In genomic region chr10:122198631-122199030, GRCh38 we compare ENCODE assay signal across 16 cellular contexts.
DNase-seq lines count a peak whose midpoint lies in the region; ATAC-seq and TF ChIP-seq lines count a peak whose summit lies in the region.
"Had no signal": no experiment of that assay in that cellular context is flagged by ENCODE, and none has a peak within 500 bp of the region (broad histone marks: within the 10 kb centered on the region; RNA-seq: fewer than 3 reads in every experiment).

No MANE protein-coding gene starts in this region.

- H3K4me3 ChIP-seq in endodermal cell (ENCODE audit: low read length) (no peak overlapping the region), right atrium auricular region (no peak overlapping the region), aorta (ENCODE audit: low read length in 2 of 2) (no peak overlapping the region), gastroesophageal sphincter (no peak overlapping the region), tibial artery (no peak overlapping the region)
- H3K4me3 ChIP-seq: PC-9 had no signal

- WGBS in endodermal cell (ENCODE audit: insufficient coverage in 1 of 2, insufficient read length in 1 of 2), 2 experiments: 96 to 98% methylated on average over 8 to 12 of the region's 12 CpGs
- WGBS in aorta, 2 donors: 93 to 94% methylated on average over 12 of the region's 12 CpGs
- no CpG with 5 or more reads among the region's 12 CpGs for WGBS in gastroesophageal sphincter (ENCODE audit: low coverage in 1 of 2), 2 donors

- H3K27ac Mint-ChIP-seq in endodermal cell (no peak overlapping the region), neural crest cell (ENCODE audit: unreplicated experiment) (peak overlapping the region; percentile 67)
- H3K27ac Mint-ChIP-seq: CD8-positive, alpha-beta T cell had no signal

- TF ChIP-seq CTCF in endodermal cell (conservative IDR thresholded peaks at IDR 0.05) (no peak), right atrium auricular region (IDR thresholded peaks at IDR 0.05) (no peak), neural crest cell (conservative IDR thresholded peaks at IDR 0.05) (no peak), gastroesophageal sphincter (IDR thresholded peaks at IDR 0.05) (no peak), tibial artery (IDR thresholded peaks at IDR 0.05) (no peak)

- H3K9me3 ChIP-seq in endodermal cell (ENCODE audit: control insufficient read depth, low read length): no peaks in the 10 kb centered on the region
- H3K9me3 ChIP-seq in right atrium auricular region: no peaks in the 10 kb centered on the region
- no peaks in the 10 kb centered on the region for H3K9me3 ChIP-seq in aorta (ENCODE audit: control insufficient read depth, low read length)
- H3K9me3 ChIP-seq in gastroesophageal sphincter: no peaks in the 10 kb centered on the region
- H3K9me3 ChIP-seq in tibial artery: no peaks in the 10 kb centered on the region
- H3K9me3 ChIP-seq: BE2C had no signal

- TF ChIP-seq POLR2A in gastroesophageal sphincter (IDR thresholded peaks at IDR 0.05): no peak

- TF ChIP-seq EP300 in gastroesophageal sphincter (IDR thresholded peaks at IDR 0.05): no peak

- no peak overlapping the region for H3K9ac ChIP-seq in endodermal cell (ENCODE audit: extremely low read depth, low read length, poor library complexity, severe bottlenecking)
- H3K9ac ChIP-seq: KMS-11 had no signal

- H3K4me3 Mint-ChIP-seq in endodermal cell (no peak overlapping the region), neural crest cell (no peak overlapping the region)
- H3K4me3 Mint-ChIP-seq: CD8-positive, alpha-beta T cell had no signal

- H3K27me3 ChIP-seq in endodermal cell (ENCODE audit: control insufficient read depth, insufficient read depth, low read length, poor library complexity, severe bottlenecking): no peaks in the 10 kb centered on the region
- H3K27me3 ChIP-seq in right atrium auricular region: no peaks in the 10 kb centered on the region
- H3K27me3 ChIP-seq in aorta (ENCODE audit: control insufficient read depth in 1 of 2, insufficient read depth in 2 of 2, low read length in 1 of 2): no peaks in the 10 kb centered on the region
- H3K27me3 ChIP-seq in gastroesophageal sphincter: no peaks in the 10 kb centered on the region
- no peaks in the 10 kb centered on the region for H3K27me3 ChIP-seq in tibial artery
- H3K27me3 ChIP-seq: BE2C had no signal

- H3K36me3 Mint-ChIP-seq in endodermal cell (ENCODE audit: low read depth) (peaks cover 36% of the 10 kb centered on the region), neural crest cell (ENCODE audit: low read depth) (peaks cover 21% of the 10 kb centered on the region)
- H3K36me3 Mint-ChIP-seq: CD8-positive, alpha-beta T cell had no signal

- H3K4me1 ChIP-seq in endodermal cell (ENCODE audit: control insufficient read depth, insufficient read depth, low read length) (no peaks in the 10 kb centered on the region), right atrium auricular region (peaks cover 0 to 17% of the 10 kb centered on the region in 2 donors), aorta (ENCODE audit: control insufficient read depth in 1 of 2, insufficient read depth in 2 of 2, low read length in 2 of 2) (no peaks in the 10 kb centered on the region), gastroesophageal sphincter (peaks cover 0 to 13% (median 0%) of the 10 kb centered on the region in 3 donors), tibial artery (no peaks in the 10 kb centered on the region)
- H3K4me1 ChIP-seq: BE2C had no signal

- H3K4me1 Mint-ChIP-seq in endodermal cell (peaks cover 7% of the 10 kb centered on the region), neural crest cell (peaks cover 32% of the 10 kb centered on the region)

- H3K27me3 Mint-ChIP-seq in endodermal cell (ENCODE audit: insufficient read depth) (no peaks in the 10 kb centered on the region), neural crest cell (ENCODE audit: low read depth) (no peaks in the 10 kb centered on the region)

- peak; percentile 23 for ATAC-seq in aorta (ENCODE audit: low FRiP score)
- ATAC-seq in gastroesophageal sphincter: no peak
- ATAC-seq in HG02870 (IDR thresholded peaks at IDR 0.05; ENCODE audit: unreplicated experiment): no peak
- ATAC-seq: CD8-positive, alpha-beta T cell had no signal

- H3K9me3 Mint-ChIP-seq in endodermal cell (no peaks in the 10 kb centered on the region), neural crest cell (no peaks in the 10 kb centered on the region)
- H3K9me3 Mint-ChIP-seq: CD8-positive, alpha-beta T cell had no signal

- H3K27ac ChIP-seq in endodermal cell (ENCODE audit: low read depth, low read length): peak overlapping the region; percentile 87
- peak overlapping the region; percentile 58 to 81 for H3K27ac ChIP-seq in right atrium auricular region
- no peak overlapping the region for H3K27ac ChIP-seq in aorta (ENCODE audit: low read depth in 1 of 2, low read length in 2 of 2)
- peak overlapping the region in 1 of 4 donors; percentile 29 for H3K27ac ChIP-seq in gastroesophageal sphincter
- no peak overlapping the region for H3K27ac ChIP-seq in tibial artery
- H3K27ac ChIP-seq: KMS-11, PC-9 had no signal

- intact Hi-C loops in aorta (cut with DNase I): no loop called here
- intact Hi-C loops in tibial artery (cut with DNase I; ENCODE audit: low total_unique reads): no loop called here

- DNase-seq in endodermal cell: no peak
- DNase-seq in right atrium auricular region (ENCODE audit: low spot score): no peak
- DNase-seq in neural crest cell (ENCODE audit: low read depth, low spot score): no peak
- DNase-seq in aorta: no peak
- no peak for DNase-seq in tibial artery
- DNase-seq: BE2C; CD8-positive, alpha-beta T cell; DND-41; GDM1; NCI-H1105; NCI-H1694 treated with DMSO at 0.1 percent for 48 hours; NCI-H2171 treated with DMSO at 0.1 percent for 48 hours; PC-9 had no signal

- H3K36me3 ChIP-seq in endodermal cell (ENCODE audit: control insufficient read depth, insufficient read depth, low read length) (peaks cover 25% of the 10 kb centered on the region), right atrium auricular region (peaks cover 36% of the 10 kb centered on the region), aorta (ENCODE audit: control insufficient read depth in 1 of 2, insufficient read depth in 2 of 2, low read length in 1 of 2) (no peaks in the 10 kb centered on the region), gastroesophageal sphincter (peaks cover 0 to 68% of the 10 kb centered on the region in 2 donors), tibial artery (peaks cover 33 to 60% (median 36%) of the 10 kb centered on the region in 3 donors)

Comparison
In these comparisons a context has a peak if more than half of its experiments do, and no peak if none do; other contexts are left out.
1. H3K27ac ChIP-seq: peak in endodermal cell (single experiment) and right atrium auricular region (2 of 2); none in aorta (0 of 2) and tibial artery (0 of 2).